ENCODE assay signal across 19 cellular contexts in the genomic region with DNA sequence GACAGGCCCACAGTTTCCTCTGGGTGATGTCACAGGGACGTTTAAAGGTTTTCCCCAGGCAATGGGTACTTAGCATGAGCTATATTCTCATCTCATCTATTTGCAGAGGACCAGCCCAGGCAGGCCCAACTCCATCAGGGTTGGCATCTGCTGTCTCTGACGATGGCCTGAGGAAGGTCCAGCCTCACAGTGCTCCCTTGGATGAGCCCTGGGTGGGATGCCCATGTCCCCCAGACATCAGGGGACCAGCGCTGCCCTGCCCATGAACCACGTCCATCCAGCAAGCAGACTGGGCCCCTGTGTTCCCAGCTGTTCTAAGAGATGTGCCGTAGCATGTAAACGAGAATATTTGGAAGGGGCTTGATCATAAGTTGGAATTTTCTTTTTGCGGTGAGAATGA.
DNase-seq lines count a peak whose midpoint lies in the region; ATAC-seq, FAIRE-seq and TF ChIP-seq lines count a peak whose summit lies in the region.
"Had no signal": no experiment of that assay in that cellular context is flagged by ENCODE, and none has a peak within 500 bp of the region (broad histone marks: within the 10 kb centered on the region; RNA-seq: fewer than 3 reads in every experiment).

No MANE protein-coding gene starts in this region.

- H3K4me1 ChIP-seq in heart left ventricle (no peaks in the 10 kb centered on the region), kidney (ENCODE audit: control insufficient read depth in 1 of 2, insufficient read depth in 1 of 2, low read depth in 1 of 2, low read length in 2 of 2) (no peaks in the 10 kb centered on the region)
- H3K4me1 ChIP-seq: BE2C, Caco-2 had no signal

- intact Hi-C loops in Right ventricle myocardium inferior (cut with DNase I) (no loop called here), heart left ventricle (cut with DNase I) (no loop called here), kidney (cut with DNase I) (no loop called here)

- ATAC-seq in Right ventricle myocardium inferior (no peak), heart left ventricle (no peak), GM21528 (IDR thresholded peaks at IDR 0.05; ENCODE audit: low FRiP score, unreplicated experiment) (no peak)
- ATAC-seq: GM23338 had no signal

- no peak for FAIRE-seq in kidney (lab: Jason Lieb, UNC)
- FAIRE-seq in urothelium cell line (lab: Jason Lieb, UNC): peak; percentile 5
- FAIRE-seq: A204.1, D721Med, GM12891, GM19239 had no signal

- TF ChIP-seq CTCF in heart left ventricle (IDR thresholded peaks at IDR 0.05): no peak
- no peak for TF ChIP-seq CTCF in kidney (IDR thresholded peaks at IDR 0.05; ENCODE audit: borderline replicate concordance, extremely low read depth, insufficient read depth)
- TF ChIP-seq CTCF in GM10266 (IDR thresholded peaks at IDR 0.05; ENCODE audit: control insufficient read depth, insufficient read depth, low read depth, missing control alignments): no peak

- WGBS in heart left ventricle, 4 donors: 79 to 90% (median 85%) methylated on average over 7 of the region's 7 CpGs

- DNase-seq in Right ventricle myocardium inferior (ENCODE audit: missing footprints) (peak; percentile 23), heart left ventricle (no peak), kidney (peak; percentile 32), urothelium cell line (ENCODE audit: low spot score) (no peak), HuH-7.5 (ENCODE audit: low spot score) (no peak), GM10266 (ENCODE audit: extremely low spot score) (no peak)
- DNase-seq: ACHN; BE2C; C1 segment of cervical spinal cord; CD4-positive, CD25-positive, alpha-beta regulatory T cell; HCEC 1CT had no signal

- no peak overlapping the region for H3K27ac ChIP-seq in heart left ventricle
- H3K27ac ChIP-seq in cingulate gyrus (ENCODE audit: low read depth, low read length): peak overlapping the region; percentile 29
- no peak overlapping the region for H3K27ac ChIP-seq in kidney (ENCODE audit: low read depth in 2 of 2, low read length in 2 of 2)

- TF ChIP-seq POLR2A in heart left ventricle (IDR thresholded peaks at IDR 0.05): no peak

- no peaks in the 10 kb centered on the region for H3K36me3 ChIP-seq in heart left ventricle
- H3K36me3 ChIP-seq in kidney (ENCODE audit: control insufficient read depth in 1 of 2, insufficient read depth in 2 of 2, low read length in 2 of 2): no peaks in the 10 kb centered on the region
- H3K36me3 ChIP-seq: BE2C had no signal

- peaks cover 0 to 2% (median 0%) of the 10 kb centered on the region in 9 donors for H3K27me3 ChIP-seq in heart left ventricle
- H3K27me3 ChIP-seq: BE2C had no signal

- H3K9me3 ChIP-seq in heart left ventricle: no peaks in the 10 kb centered on the region
- H3K9me3 ChIP-seq in kidney (ENCODE audit: control insufficient read depth in 1 of 2, low read length in 2 of 2): no peaks in the 10 kb centered on the region
- H3K9me3 ChIP-seq: BE2C, Caco-2 had no signal

- H3K4me3 ChIP-seq in heart left ventricle (no peak overlapping the region), kidney (ENCODE audit: low read length in 2 of 2) (no peak overlapping the region)
- H3K4me3 ChIP-seq: GM23338 had no signal

- H3K9ac ChIP-seq in kidney (ENCODE audit: low read length in 2 of 2): no peak overlapping the region

Comparison
In these comparisons a context has a peak if more than half of its experiments do, and no peak if none do; other contexts are left out.
1. DNase-seq: peak in Right ventricle myocardium inferior (single experiment) and kidney (single experiment); none in heart left ventricle (0 of 5), urothelium cell line (single experiment), HuH-7.5 (single experiment) and GM10266 (single experiment).